ENCODE assay signal across 8 cellular contexts in genomic region chr20:47334022-47334551, GRCh38. TPM values are rescaled to one million over a fixed set of nuclear protein-coding genes. Genes with fewer than 3 reads are reported as not detected.
DNase-seq lines count a peak whose midpoint lies in the region; ATAC-seq and TF ChIP-seq lines count a peak whose summit lies in the region.

No MANE protein-coding gene starts in this region.

- ATAC-seq in HG03342 (IDR thresholded peaks at IDR 0.05; ENCODE audit: unreplicated experiment): no peak

- H3K27me3 ChIP-seq in brain microvascular endothelial cell (replicated peaks) (no peaks in the 10 kb centered on the region), stomach smooth muscle (ENCODE audit: control insufficient read depth in 1 of 2, insufficient read depth in 2 of 2, low read length in 2 of 2) (no peaks in the 10 kb centered on the region)

- H3K27ac ChIP-seq in brain microvascular endothelial cell (peak overlapping the region; percentile 93), stomach smooth muscle (ENCODE audit: low read length) (peak overlapping the region; percentile 97)

- peak; percentile 88 for DNase-seq in AG04449 (ENCODE audit: low read depth, low spot score)
- DNase-seq in HT1080 (ENCODE audit: low read depth): peak; percentile 98
- DNase-seq in brain microvascular endothelial cell: peak; percentile 95
- peak; percentile 94 for DNase-seq in kidney glomerular epithelial cell (lab: John Stamatoyannopoulos, UW)
- no peak for DNase-seq in AML-193 (lab: John Stamatoyannopoulos, UW)
- DNase-seq in HUDEP-2 (lab: John Stamatoyannopoulos, UW; ENCODE audit: unreplicated experiment in 76 of 76): no peak

- POLR2A ChIA-PET in AG04449 (lab: Yijun Ruan, JAX): interaction anchor here (0.7 to 0.9 kb wide), 2 partner anchors 10 to 167 kb away, joined by 3 to 5 read pairs; partner anchors contain the start of gene NCOA3

- H3K4me3 ChIP-seq in AG04449 (ENCODE audit: low read depth, low read length): peak overlapping the region; percentile 39
- H3K4me3 ChIP-seq in brain microvascular endothelial cell (ENCODE audit: low read depth, low read length): peak overlapping the region; percentile 7
- H3K4me3 ChIP-seq in stomach smooth muscle (ENCODE audit: low read length in 2 of 2): peak overlapping the region; percentile 5 to 55

- TF ChIP-seq CTCF in AG04449 (IDR thresholded peaks at IDR 0.05; ENCODE audit: insufficient read depth, low read length, missing control alignments) (no peak), brain microvascular endothelial cell (IDR thresholded peaks at IDR 0.05; ENCODE audit: low read depth, low read length, missing control alignments) (no peak)

- CTCF ChIA-PET in AG04449 (lab: Yijun Ruan, JAX): interaction anchor here (4.3 kb wide), 1 partner anchor 50 kb away, joined by 17 read pairs; no protein-coding TSS in a partner anchor

- H3K4me1 ChIP-seq in stomach smooth muscle (ENCODE audit: control insufficient read depth, insufficient read depth, low read length): peaks cover 57% of the 10 kb centered on the region

- H3K9ac ChIP-seq in stomach smooth muscle (ENCODE audit: low read length in 2 of 2): peak overlapping the region; percentile 55 to 73

- H3K36me3 ChIP-seq in brain microvascular endothelial cell (replicated peaks) (peaks cover 13% of the 10 kb centered on the region), stomach smooth muscle (ENCODE audit: control insufficient read depth in 2 of 2, insufficient read depth in 2 of 2, low read length in 2 of 2) (no peaks in the 10 kb centered on the region)

- no peaks in the 10 kb centered on the region for H3K9me3 ChIP-seq in stomach smooth muscle (ENCODE audit: control insufficient read depth in 2 of 2, low read length in 2 of 2)

- in situ Hi-C loops in brain microvascular endothelial cell (cut with HindIII; ENCODE audit: low pct_ligation_motif_present, low sequenced_read_pairs): loop anchor here (10.0 kb wide), 1 partner anchor 59 kb away; no protein-coding TSS in a partner anchor

RNA-seq across cellular contexts. Expression of gene ZMYND8, which starts 22.4 kb away (rescaled TPM):
- 20.1 and 23.7 TPM in 2 replicates for total RNA-seq in HT1080 (2014; rRNA removed; shearing (Covaris generic))
- 27.4 and 36.6 TPM in 2 replicates for polyA plus RNA-seq in HT1080 (2015; cell fraction: cytosol; rRNA removed)
- 92.5 and 97.0 TPM in 2 replicates for polyA plus RNA-seq in HT1080 (2015; cell fraction: nucleus; rRNA removed)

Comparison
In these comparisons a context has a peak if more than half of its experiments do, and no peak if none do; other contexts are left out.
1. DNase-seq: peak in AG04449 (single experiment), HT1080 (single experiment), brain microvascular endothelial cell (single experiment) and kidney glomerular epithelial cell (single experiment); none in AML-193 (0 of 2) and HUDEP-2 (0 of 76).
2. Peak in every context shown above with its lines, with median percentiles within 50 percentile points of each other: H3K4me3 ChIP-seq.